8 cellular contexts compared by ENCODE assay signal in genomic region chr3:66989860-66990696, GRCh38. TPM values are rescaled to one million over a fixed set of nuclear protein-coding genes. Genes with fewer than 3 reads are reported as not detected.
DNase-seq lines count a peak whose midpoint lies in the region; ATAC-seq and TF ChIP-seq lines count a peak whose summit lies in the region.

No MANE protein-coding gene starts in this region.

- no peaks in the 10 kb centered on the region for H3K36me3 ChIP-seq in iPS-18a (ENCODE audit: control insufficient read depth, low read depth, low read length)
- no peaks in the 10 kb centered on the region for H3K36me3 ChIP-seq in stomach

- H3K27ac Mint-ChIP-seq in stimulated activated naive CD8-positive, alpha-beta T cell treated with anti-CD3 and anti-CD28 coated beads, Interleukin-15, amount 100 ng/mL, for 72 hours: no peak overlapping the region

- intact Hi-C loops in stomach (cut with DNase I; ENCODE audit: low total_unique reads): no loop called here

- TF ChIP-seq POLR2A in stomach (IDR thresholded peaks at IDR 0.05): no peak

- H3K4me1 ChIP-seq in iPS-18a (ENCODE audit: control insufficient read depth, low read depth, low read length) (peaks cover 16% of the 10 kb centered on the region), stomach (no peaks in the 10 kb centered on the region)

- peak in 1 of 2 donors; percentile 14 for DNase-seq in stimulated activated naive CD8-positive, alpha-beta T cell treated with anti-CD3 and anti-CD28 coated beads, Interleukin-15, amount 100 ng/mL, for 72 hours
- DNase-seq in stimulated activated naive CD8-positive, alpha-beta T cell treated with anti-CD3 and anti-CD28 coated beads, Interleukin-15, Interleukin-2, amounts not matched to agents 100 U/mL and 50 U/mL, for 24 hours: no peak
- DNase-seq in NCI-H2171 (lab: John Stamatoyannopoulos, UW) (peak; percentile 10), middle frontal gyrus (ENCODE audit: extremely low spot score, low spot score) (no peak), NCI-H2081 (lab: John Stamatoyannopoulos, UW) (no peak), stomach (no peak)

- H3K4me3 Mint-ChIP-seq in stimulated activated naive CD8-positive, alpha-beta T cell treated with anti-CD3 and anti-CD28 coated beads, Interleukin-15, amount 100 ng/mL, for 72 hours: no peak overlapping the region

- H3K27me3 ChIP-seq in iPS-18a (ENCODE audit: control insufficient read depth, insufficient read depth, low read length): no peaks in the 10 kb centered on the region
- H3K27me3 ChIP-seq in stomach: peaks cover 0 to 13% (median 0%) of the 10 kb centered on the region in 3 donors

- 76 to 84% (median 81%) methylated on average over 7 of the region's 7 CpGs for WGBS in stomach, 5 donors

- peak overlapping the region; percentile 28 for H3K9ac ChIP-seq in iPS-18a (ENCODE audit: low read length)

- H3K27ac ChIP-seq in iPS-18a (ENCODE audit: low read length): peak overlapping the region; percentile 30
- no peak overlapping the region for H3K27ac ChIP-seq in stomach

- TF ChIP-seq CTCF in stomach (IDR thresholded peaks at IDR 0.05): peak in 1 of 7 experiments; percentile 13

- peaks cover 21% of the 10 kb centered on the region for H3K27me3 Mint-ChIP-seq in stimulated activated naive CD8-positive, alpha-beta T cell treated with anti-CD3 and anti-CD28 coated beads, Interleukin-15, amount 100 ng/mL, for 72 hours

- peak overlapping the region; percentile 20 for H3K4me3 ChIP-seq in iPS-18a (ENCODE audit: low read length)
- H3K4me3 ChIP-seq in stomach: no peak overlapping the region

- no peaks in the 10 kb centered on the region for H3K9me3 ChIP-seq in iPS-18a (ENCODE audit: control insufficient read depth, low read depth, low read length)
- no peaks in the 10 kb centered on the region for H3K9me3 ChIP-seq in stomach

- H3K9me3 Mint-ChIP-seq in stimulated activated naive CD8-positive, alpha-beta T cell treated with anti-CD3 and anti-CD28 coated beads, Interleukin-15, amount 100 ng/mL, for 72 hours: no peaks in the 10 kb centered on the region

- peak; percentile 68 for ATAC-seq in stimulated activated naive CD8-positive, alpha-beta T cell treated with anti-CD3 and anti-CD28 coated beads, Interleukin-15, amount 100 ng/mL, for 72 hours
- ATAC-seq in stimulated activated naive CD8-positive, alpha-beta T cell treated with anti-CD3 and anti-CD28 coated beads, Interleukin-15, Interleukin-2, amounts not matched to agents 100 U/mL and 50 U/mL, for 24 hours: no peak
- peak; percentile 66 for ATAC-seq in HG02623 (IDR thresholded peaks at IDR 0.05; ENCODE audit: unreplicated experiment)

- no peak for TF ChIP-seq EP300 in stomach (IDR thresholded peaks at IDR 0.05)

- peaks cover 4% of the 10 kb centered on the region for H3K4me1 Mint-ChIP-seq in stimulated activated naive CD8-positive, alpha-beta T cell treated with anti-CD3 and anti-CD28 coated beads, Interleukin-15, amount 100 ng/mL, for 72 hours

RNA-seq across cellular contexts. Expression of gene KBTBD8, which starts 8.0 kb away (rescaled TPM):
- total RNA-seq in stomach: 1 to 10 TPM in 1 of 5 donors, under 1 TPM in 2, not detected in 2; 0.45 to 2.2 (median 0.72) TPM
- polyA plus RNA-seq in stomach: under 1 TPM; 0.50 to 0.76 (median 0.62) TPM
